8 cellular contexts compared by ENCODE assay signal in genomic region chr7:135980665-135981180, GRCh38. TPM values are rescaled to one million over a fixed set of nuclear protein-coding genes. Genes with fewer than 3 reads are reported as not detected.
DNase-seq lines count a peak whose midpoint lies in the region; ATAC-seq and TF ChIP-seq lines count a peak whose summit lies in the region.

No MANE protein-coding gene starts in this region.

- DNase-seq in GM12865 (ENCODE audit: low read depth) (peak; percentile 94), HFF-Myc (ENCODE audit: extremely low read depth, low read depth) (peak; percentile 66), NCI-H460 (ENCODE audit: extremely low read depth, low read depth) (peak; percentile 80), right lobe of liver (peak in 1 of 3 donors; percentile 21), stomach (peak; percentile 29), GF-D8 (lab: John Stamatoyannopoulos, UW) (no peak), glomerular visceral epithelial cell (ENCODE audit: extremely low spot score) (no peak)
- peak; percentile 64 for DNase-seq in activated T-helper 2 cell treated with anti-CD3 and anti-CD28 coated beads, Interferon-gamma antibody, Interleukin-2, Interleukin-4, amounts not matched to agents 10 μg/mL and 5 μg/mL and 100 μg/mL, durations not matched to agents 14 hours and 24 hours and 36 hours (ENCODE audit: low spot score)

- H3K27ac ChIP-seq in right lobe of liver (peak overlapping the region; percentile 30 to 58 (median 45)), stomach (peak overlapping the region in 4 of 5 donors; percentile 34 to 68 (median 56))

- H3K4me1 ChIP-seq in right lobe of liver (peaks cover 0 to 6% (median 3%) of the 10 kb centered on the region in 4 donors), stomach (peaks cover 4 to 25% (median 12%) of the 10 kb centered on the region in 4 donors)

- H3K36me3 Mint-ChIP-seq in activated T-helper 2 cell treated with anti-CD3 and anti-CD28 coated beads, Interferon-gamma antibody, Interleukin-2, Interleukin-4, amounts not matched to agents 10 μg/mL and 5 μg/mL and 100 μg/mL, durations not matched to agents 14 hours and 24 hours and 36 hours (ENCODE audit: low read depth), result peaks cover 7% of the 10 kb centered on the region

- intact Hi-C loops in activated T-helper 2 cell treated with anti-CD3 and anti-CD28 coated beads, Interferon-gamma antibody, Interleukin-2, Interleukin-4, amounts not matched to agents 10 μg/mL and 5 μg/mL and 100 μg/mL, durations not matched to agents 14 hours and 24 hours and 36 hours (cut with micrococcal nuclease), result loop anchor here (1.0 to 2.0 kb wide), 4 partner anchors 14 to 470 kb away; partner anchors contain the start of gene CNOT4
- intact Hi-C loops in right lobe of liver (cut with DNase I) (no loop called here), stomach (cut with DNase I; ENCODE audit: low total_unique reads) (loop anchor here (10.0 kb wide), 1 partner anchor 316 kb away; the partner anchor contains the start of gene STMP1)

- ATAC-seq in right lobe of liver, result peak in 1 of 4 donors; percentile 7

- H3K4me1 Mint-ChIP-seq in activated T-helper 2 cell treated with anti-CD3 and anti-CD28 coated beads, Interferon-gamma antibody, Interleukin-2, Interleukin-4, amounts not matched to agents 10 μg/mL and 5 μg/mL and 100 μg/mL, durations not matched to agents 14 hours and 24 hours and 36 hours (ENCODE audit: low read depth), result peaks cover 48% of the 10 kb centered on the region

- peak overlapping the region; percentile 76 for H3K4me3 Mint-ChIP-seq in activated T-helper 2 cell treated with anti-CD3 and anti-CD28 coated beads, Interferon-gamma antibody, Interleukin-2, Interleukin-4, amounts not matched to agents 10 μg/mL and 5 μg/mL and 100 μg/mL, durations not matched to agents 14 hours and 24 hours and 36 hours (ENCODE audit: low read depth)

- no peak for TF ChIP-seq EP300 in stomach (IDR thresholded peaks at IDR 0.05)

- peaks cover 2% of the 10 kb centered on the region for H3K9me3 Mint-ChIP-seq in activated T-helper 2 cell treated with anti-CD3 and anti-CD28 coated beads, Interferon-gamma antibody, Interleukin-2, Interleukin-4, amounts not matched to agents 10 μg/mL and 5 μg/mL and 100 μg/mL, durations not matched to agents 14 hours and 24 hours and 36 hours

- no peaks in the 10 kb centered on the region for H3K27me3 ChIP-seq in right lobe of liver
- no peaks in the 10 kb centered on the region for H3K27me3 ChIP-seq in stomach

- no peaks in the 10 kb centered on the region for H3K27me3 Mint-ChIP-seq in activated T-helper 2 cell treated with anti-CD3 and anti-CD28 coated beads, Interferon-gamma antibody, Interleukin-2, Interleukin-4, amounts not matched to agents 10 μg/mL and 5 μg/mL and 100 μg/mL, durations not matched to agents 14 hours and 24 hours and 36 hours (ENCODE audit: low read depth)

- H3K4me3 ChIP-seq in GM12865 (ENCODE audit: low read depth, low read length) (peak overlapping the region; percentile 51), HFF-Myc (replicated peaks; ENCODE audit: low read depth, low read length) (no peak overlapping the region), right lobe of liver (no peak overlapping the region), stomach (peak overlapping the region in 1 of 4 donors; percentile 8)

- H3K9me3 ChIP-seq in right lobe of liver (no peaks in the 10 kb centered on the region), stomach (no peaks in the 10 kb centered on the region)

- 40% methylated on average over 3 of the region's 3 CpGs for WGBS in right lobe of liver (ENCODE audit: insufficient coverage, low coverage, low lambda C conversion rate, missing lambda C conversion rate)
- 48 to 61% (median 60%) methylated on average over 3 of the region's 3 CpGs for WGBS in stomach, 5 donors

- H3K27ac Mint-ChIP-seq in activated T-helper 2 cell treated with anti-CD3 and anti-CD28 coated beads, Interferon-gamma antibody, Interleukin-2, Interleukin-4, amounts not matched to agents 10 μg/mL and 5 μg/mL and 100 μg/mL, durations not matched to agents 14 hours and 24 hours and 36 hours, result peak overlapping the region; percentile 90

- no peaks in the 10 kb centered on the region for H3K36me3 ChIP-seq in right lobe of liver
- no peaks in the 10 kb centered on the region for H3K36me3 ChIP-seq in stomach

- no peak for TF ChIP-seq POLR2A in right lobe of liver (IDR thresholded peaks at IDR 0.05)
- TF ChIP-seq POLR2A in stomach (IDR thresholded peaks at IDR 0.05), result no peak

- TF ChIP-seq CTCF in GM12865 (IDR thresholded peaks at IDR 0.05; ENCODE audit: insufficient read depth, low read depth, low read length, missing control alignments), result no peak
- TF ChIP-seq CTCF in HFF-Myc (IDR thresholded peaks at IDR 0.05; ENCODE audit: low read depth, low read length, missing control alignments), result no peak
- no peak for TF ChIP-seq CTCF in right lobe of liver (IDR thresholded peaks at IDR 0.05)
- TF ChIP-seq CTCF in stomach (IDR thresholded peaks at IDR 0.05), result no peak

RNA-seq across cellular contexts. Expression of gene MTPN, which starts 3.6 kb away (rescaled TPM):
- total RNA-seq in NCI-H460 (2014; rRNA removed; shearing (Covaris generic)), result 175 and 176 TPM in 2 replicates
- 44.3 and 70.3 TPM in 2 replicates for polyA plus RNA-seq in NCI-H460 (2014; cell fraction: nucleus; rRNA removed)
- 113 and 118 TPM in 2 replicates for total RNA-seq in activated T-helper 2 cell treated with anti-CD3 and anti-CD28 coated beads, Interferon-gamma antibody, Interleukin-2, Interleukin-4, amounts not matched to agents 10 μg/mL and 5 μg/mL and 100 μg/mL, durations not matched to agents 14 hours and 24 hours and 36 hours
- total RNA-seq in right lobe of liver (10 to 100 TPM; 31.6 to 42.3 (median 39.5) TPM), stomach (10 to 100 TPM; 44.0 to 99.3 (median 59.8) TPM)
- polyA plus RNA-seq in stomach, result 10 to 100 TPM; 33.2 to 60.9 (median 51.9) TPM

Comparison
In these comparisons a context has a peak if more than half of its experiments do, and no peak if none do; other contexts are left out.
1. DNase-seq: peak in GM12865 (single experiment), HFF-Myc (single experiment), NCI-H460 (single experiment), activated T-helper 2 cell treated with anti-CD3 and anti-CD28 coated beads, Interferon-gamma antibody, Interleukin-2, Interleukin-4, amounts not matched to agents 10 μg/mL and 5 μg/mL and 100 μg/mL, durations not matched to agents 14 hours and 24 hours and 36 hours (single experiment) and stomach (single experiment); none in GF-D8 (single experiment) and glomerular visceral epithelial cell (single experiment).
2. intact Hi-C loops: an anchor here in activated T-helper 2 cell treated with anti-CD3 and anti-CD28 coated beads, Interferon-gamma antibody, Interleukin-2, Interleukin-4, amounts not matched to agents 10 μg/mL and 5 μg/mL and 100 μg/mL, durations not matched to agents 14 hours and 24 hours and 36 hours (1.0 to 2.0 kb wide) and stomach (10.0 kb wide); none called in right lobe of liver.